ENCODE assay signal across 1 cellular context in genomic region chr14:51609251-51609986, GRCh38.
TF ChIP-seq lines count a peak whose summit lies in the region.

No MANE protein-coding gene starts in this region.

TF ChIP-seq in HepG2, 621 proteins besides CTCF, POLR2A, EP300 and RAD21 (continued from another document):
- no peak for TF ChIP-seq ZNF800 (CRISPR knock-in tag; IDR thresholded peaks at IDR 0.05)
- no peak for TF ChIP-seq SALL1 (CRISPR knock-in tag; IDR thresholded peaks at IDR 0.05)
- TF ChIP-seq POGK (CRISPR knock-in tag; conservative IDR thresholded peaks at IDR 0.05): no peak
- TF ChIP-seq SP4 (CRISPR knock-in tag; IDR thresholded peaks at IDR 0.05): no peak
- TF ChIP-seq ZNF296 (CRISPR knock-in tag; conservative IDR thresholded peaks at IDR 0.05): no peak
- no peak for TF ChIP-seq HIC2 (CRISPR knock-in tag; IDR thresholded peaks at IDR 0.05; ENCODE audit: low read depth)
